In the genomic region with DNA sequence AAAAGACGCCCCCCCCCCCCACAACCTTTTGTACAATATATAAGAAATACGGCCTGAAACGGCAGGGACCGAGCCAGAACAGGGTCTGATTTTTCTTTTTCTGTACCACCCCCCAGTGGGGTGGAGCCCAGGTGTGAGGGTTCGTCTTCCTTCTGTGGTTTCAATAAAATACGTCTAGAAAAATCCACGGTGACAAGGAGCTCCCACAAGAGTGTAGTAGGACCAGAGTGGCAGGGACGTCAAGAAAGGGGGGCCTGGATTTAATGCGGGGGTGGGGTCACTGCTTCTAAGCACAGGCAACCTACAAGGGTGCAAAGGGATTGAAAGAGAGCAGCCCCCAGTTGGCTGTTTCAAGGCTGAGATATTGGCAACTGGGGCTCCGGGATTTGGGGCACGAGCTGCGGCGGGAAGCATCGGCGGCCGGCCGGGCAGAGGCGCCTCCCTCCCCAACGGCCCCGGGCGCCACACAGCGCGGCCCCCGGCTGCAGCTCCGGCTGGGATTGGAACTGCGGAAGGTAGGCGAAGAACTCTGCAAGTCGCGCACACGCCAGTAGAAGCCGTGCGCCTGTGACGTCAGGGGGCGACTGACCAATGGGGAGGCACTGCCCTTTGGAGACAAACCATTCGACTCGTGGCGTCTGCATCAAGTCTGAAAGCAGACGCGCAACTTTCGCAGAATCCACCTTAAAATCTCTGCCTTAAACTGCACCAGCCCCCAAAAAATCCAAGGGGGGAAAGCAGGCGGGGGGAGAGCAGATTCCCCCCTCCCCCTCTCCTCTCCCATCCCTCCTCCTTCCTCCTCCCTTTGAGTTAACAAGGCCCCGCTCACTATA, we compare ENCODE assay signal across 9 cellular contexts. TPM values are rescaled to one million over a fixed set of nuclear protein-coding genes. Genes with fewer than 3 reads are reported as not detected.
DNase-seq lines count a peak whose midpoint lies in the region; ATAC-seq, FAIRE-seq and TF ChIP-seq lines count a peak whose summit lies in the region.
"Had no signal": no experiment of that assay in that cellular context is flagged by ENCODE, and none has a peak within 500 bp of the region (broad histone marks: within the 10 kb centered on the region; RNA-seq: fewer than 3 reads in every experiment).

A gene (plus strand): TSS at position 623 of the 833 bp plus-strand sequence. CDS start 425 bp downstream, outside the sequence.

- H3K9me3 ChIP-seq in IMR-90 (ENCODE audit: control insufficient read depth, insufficient read depth, low read length) (peaks cover 3% of the 10 kb centered on the region; the same call in 1 of the 2 replicates), Panc1 (ENCODE audit: control insufficient read depth, insufficient read depth, low read depth, low read length) (no peaks in the 10 kb centered on the region)
- H3K9me3 ChIP-seq: neutrophil had no signal

- no peak within 1 kb of the TSS for H2AK5ac ChIP-seq in IMR-90 (ENCODE audit: low read depth, low read length)

- peak within 1 kb of the TSS; percentile 73 for H3K4me3 Mint-ChIP-seq in Calu3 (ENCODE audit: low read depth, unreplicated experiment)
- H3K4me3 Mint-ChIP-seq in chondrocyte (ENCODE audit: unreplicated experiment), result peak within 1 kb of the TSS; percentile 66
- H3K4me3 Mint-ChIP-seq in mesothelial cell of epicardium, result peak within 1 kb of the TSS; percentile 82
- H3K4me3 Mint-ChIP-seq in type B pancreatic cell, result peak within 1 kb of the TSS; percentile 95

- H3K27me3 ChIP-seq in IMR-90 (ENCODE audit: control insufficient read depth, insufficient read depth, low read length), result peaks cover 80% of the 10 kb centered on the region
- H3K27me3 ChIP-seq in Panc1 (ENCODE audit: control insufficient read depth, insufficient read depth, low read length), result no peaks in the 10 kb centered on the region

- no peaks in the 10 kb centered on the region for H3K79me1 ChIP-seq in IMR-90 (ENCODE audit: low read depth in 1 of 2, low read length in 2 of 2)

- POLR2A ChIA-PET in IMR-90 (lab: Charles Lee; ENCODE audit: unreplicated experiment), result no interaction called here
- POLR2A ChIA-PET in Panc1 (lab: Charles Lee), result interaction anchor here (0.6 to 0.7 kb wide), 3 partner anchors 9 to 773 kb away, joined by 3 to 9 read pairs (median 7); no protein-coding TSS in a partner anchor

- no peak within 1 kb of the TSS for H3K27ac ChIP-seq in IMR-90 (ENCODE audit: insufficient read depth, low read length)
- peak within 1 kb of the TSS; percentile 48 for H3K27ac ChIP-seq in Panc1 (ENCODE audit: low read length)
- H3K27ac ChIP-seq: neutrophil had no signal

- H3K9me1 ChIP-seq in IMR-90 (ENCODE audit: insufficient read depth, low read length), result no peaks in the 10 kb centered on the region

- H3K56ac ChIP-seq in IMR-90 (ENCODE audit: extremely low read depth, insufficient read depth, low read length), result no peak within 1 kb of the TSS

- BruUV-seq in Calu3 (replicated peaks; lab: Mats Ljungman, UMichigan) (no TSS peak), IMR-90 (replicated peaks; lab: Mats Ljungman, UMichigan) (no TSS peak), Panc1 (replicated peaks; lab: Mats Ljungman, UMichigan) (no TSS peak)

- H2BK5ac ChIP-seq in IMR-90 (ENCODE audit: low read depth, low read length, poor library complexity, severe bottlenecking), result no peak within 1 kb of the TSS

- H3K9ac ChIP-seq in IMR-90 (ENCODE audit: low read depth, low read length), result no peak within 1 kb of the TSS

- no peak within 1 kb of the TSS for H4K91ac ChIP-seq in IMR-90 (ENCODE audit: insufficient read depth, low read depth, low read length)

- 1% methylated on average over 13 of the region's 42 CpGs; no CpG with 5 or more reads in 1 of the 2 experiments for WGBS in IMR-90 (ENCODE audit: extremely low coverage in 2 of 2, insufficient read length in 1 of 2), 2 experiments

- no peak within 1 kb of the TSS for H2AK9ac ChIP-seq in IMR-90 (replicated peaks; ENCODE audit: low read depth, low read length, poor library complexity)

- TF ChIP-seq CTCF in Calu3 (IDR thresholded peaks at IDR 0.05; ENCODE audit: unreplicated experiment) (no peak), IMR-90 (conservative IDR thresholded peaks at IDR 0.05; ENCODE audit: low read depth, low read length) (no peak), Panc1 (IDR thresholded peaks at IDR 0.05) (no peak), chondrocyte (IDR thresholded peaks at IDR 0.05) (no peak), mesothelial cell of epicardium (IDR thresholded peaks at IDR 0.05; ENCODE audit: unreplicated experiment) (no peak), type B pancreatic cell (conservative IDR thresholded peaks at IDR 0.05) (peak; percentile 34)

- peak within 1 kb of the TSS; percentile 15 for H3K27ac Mint-ChIP-seq in Calu3 (ENCODE audit: unreplicated experiment)
- no peak within 1 kb of the TSS for H3K27ac Mint-ChIP-seq in chondrocyte (ENCODE audit: unreplicated experiment)
- H3K27ac Mint-ChIP-seq in mesothelial cell of epicardium, result peak within 1 kb of the TSS; percentile 92
- peak within 1 kb of the TSS; percentile 81 for H3K27ac Mint-ChIP-seq in type B pancreatic cell

- no peak within 1 kb of the TSS for H4K8ac ChIP-seq in IMR-90 (ENCODE audit: low read depth in 2 of 2, low read length in 2 of 2)

- peak within 1 kb of the TSS; percentile 83 for H2AFZ ChIP-seq in IMR-90 (replicated peaks; ENCODE audit: low read length, poor library complexity)

- DNase-seq in Calu3 (peak; percentile 73), IMR-90 (peak; percentile 14), Panc1 (ENCODE audit: low read depth, low spot score) (peak; percentile 42), chondrocyte (ENCODE audit: low spot score) (no peak), mesothelial cell of epicardium (ENCODE audit: low spot score in 2 of 2, unreplicated experiment in 2 of 2) (peak; percentile 77 to 85), type B pancreatic cell (ENCODE audit: extremely low spot score, unreplicated experiment) (peak; percentile 91), HTR-8/SVneo (ENCODE audit: insufficient read length, low spot score) (no peak)

- no peak for ATAC-seq in IMR-90 (ENCODE audit: low read depth)
- peak; percentile 91 for ATAC-seq in Panc1
- ATAC-seq in GM19463 (IDR thresholded peaks at IDR 0.05; ENCODE audit: unreplicated experiment), result no peak

- H3K4me1 Mint-ChIP-seq in Calu3 (ENCODE audit: low read depth, unreplicated experiment) (no peaks in the 10 kb centered on the region), chondrocyte (ENCODE audit: low read depth) (peaks cover 14% of the 10 kb centered on the region), mesothelial cell of epicardium (peaks cover 32% of the 10 kb centered on the region), type B pancreatic cell (ENCODE audit: unreplicated experiment) (peaks cover 19% of the 10 kb centered on the region)

- in situ Hi-C loops in IMR-90 (cut with MboI; ENCODE audit: low sequenced_read_pairs), result no loop called here
- in situ Hi-C loops in Panc1 (cut with HindIII; ENCODE audit: low pct_unique_long_range_greater_than_20kb, low sequenced_read_pairs), result no loop called here

- CTCF ChIA-PET in Calu3 (lab: Charles Lee) (interaction anchor here (0.6 kb wide), 1 partner anchor 916 kb away, joined by 3 read pairs; no protein-coding TSS in a partner anchor), IMR-90 (lab: Yijun Ruan, JAX) (no interaction called here), Panc1 (lab: Charles Lee) (no interaction called here)

- peak within 1 kb of the TSS; percentile 33 for H3K4me3 ChIP-seq in IMR-90 (ENCODE audit: insufficient read depth, low read depth, low read length)
- peak within 1 kb of the TSS; percentile 49 to 63 for H3K4me3 ChIP-seq in Panc1 (ENCODE audit: low read depth in 2 of 2, low read length in 2 of 2)

- no peak within 1 kb of the TSS for H2BK120ac ChIP-seq in IMR-90 (ENCODE audit: low read depth, low read length)

- H3K23ac ChIP-seq in IMR-90 (ENCODE audit: low read depth, low read length), result no peak within 1 kb of the TSS

- intact Hi-C loops in Calu3 (cut with micrococcal nuclease; ENCODE audit: unreplicated experiment) (no loop called here), IMR-90 (cut with micrococcal nuclease) (no loop called here), Panc1 (cut with micrococcal nuclease; ENCODE audit: unreplicated experiment) (no loop called here)

- H3K36me3 ChIP-seq in IMR-90 (ENCODE audit: control insufficient read depth, insufficient read depth, low read length), result no peaks in the 10 kb centered on the region
- H3K36me3 ChIP-seq in Panc1 (ENCODE audit: control insufficient read depth, insufficient read depth, low read length), result no peaks in the 10 kb centered on the region
- H3K36me3 ChIP-seq: neutrophil had no signal

- peak within 1 kb of the TSS; percentile 84 for H3K4me2 ChIP-seq in IMR-90 (ENCODE audit: low read depth, low read length)

- H4K5ac ChIP-seq in IMR-90 (ENCODE audit: low read depth, low read length), result no peak within 1 kb of the TSS

- H3K36me3 Mint-ChIP-seq in Calu3 (ENCODE audit: insufficient read depth, unreplicated experiment), result peaks cover 9% of the 10 kb centered on the region
- H3K36me3 Mint-ChIP-seq in chondrocyte (ENCODE audit: low read depth), result no peaks in the 10 kb centered on the region
- H3K36me3 Mint-ChIP-seq in mesothelial cell of epicardium, result peaks cover 19% of the 10 kb centered on the region
- H3K36me3 Mint-ChIP-seq in type B pancreatic cell, result peaks cover 19% of the 10 kb centered on the region

- no peak within 1 kb of the TSS for H2BK20ac ChIP-seq in IMR-90 (ENCODE audit: low read depth, low read length)

- no peak within 1 kb of the TSS for H3K4ac ChIP-seq in IMR-90 (ENCODE audit: low read depth, low read length)

- H4K20me1 ChIP-seq in IMR-90 (ENCODE audit: insufficient read depth, low read length), result no peaks in the 10 kb centered on the region

- H3K18ac ChIP-seq in IMR-90 (ENCODE audit: low read depth, low read length), result no peak within 1 kb of the TSS

- no peak for FAIRE-seq in HTR-8/SVneo (lab: Jason Lieb, UNC)

- H3K14ac ChIP-seq in IMR-90 (replicated peaks; ENCODE audit: low read depth, low read length), result no peak within 1 kb of the TSS

- no peak for TF ChIP-seq POLR2A in IMR-90 (IDR thresholded peaks at IDR 0.05; ENCODE audit: low read depth, low read length)

- peaks cover 15% of the 10 kb centered on the region for H3K27me3 Mint-ChIP-seq in Calu3 (ENCODE audit: unreplicated experiment)
- peaks cover 78% of the 10 kb centered on the region for H3K27me3 Mint-ChIP-seq in chondrocyte (ENCODE audit: low read depth)
- H3K27me3 Mint-ChIP-seq in mesothelial cell of epicardium (ENCODE audit: low read depth), result peaks cover 92% of the 10 kb centered on the region
- peaks cover 91% of the 10 kb centered on the region for H3K27me3 Mint-ChIP-seq in type B pancreatic cell

- H3K4me1 ChIP-seq in IMR-90 (ENCODE audit: control insufficient read depth, insufficient read depth, low read length), result no peaks in the 10 kb centered on the region
- 0 out of 2 replicates have a peak, but pooled peaks cover 2% of the 10 kb centered on the region for H3K4me1 ChIP-seq in Panc1 (ENCODE audit: control insufficient read depth, insufficient read depth, low read length)

- TF ChIP-seq RAD21 in IMR-90 (IDR thresholded peaks at IDR 0.05; ENCODE audit: low read length), result no peak

- H3K9me3 Mint-ChIP-seq in Calu3 (ENCODE audit: low read depth, unreplicated experiment), result no peaks in the 10 kb centered on the region
- H3K9me3 Mint-ChIP-seq in chondrocyte (ENCODE audit: low read depth), result no peaks in the 10 kb centered on the region
- no peaks in the 10 kb centered on the region for H3K9me3 Mint-ChIP-seq in mesothelial cell of epicardium
- H3K9me3 Mint-ChIP-seq in type B pancreatic cell, result no peaks in the 10 kb centered on the region

- H2BK15ac ChIP-seq in IMR-90 (ENCODE audit: low read depth, low read length), result no peak within 1 kb of the TSS

- dilution Hi-C loops in IMR-90 (cut with HindIII; ENCODE audit: low sequenced_read_pairs, unreplicated experiment), result no loop called here

RNA-seq across cellular contexts. Expression of the gene that starts here (rescaled TPM):
- total RNA-seq in Calu3 (2022) (1.1 and 1.2 TPM in 2 replicates), IMR-90 (2012; rRNA removed) (not detected in 2 replicates), Panc1 (2021; ENCODE audit: unreplicated experiment) (1.3 TPM), chondrocyte (2.7 TPM in 1 of 3 replicates, not detected in the others), mesothelial cell of epicardium (10.4 to 11.1 TPM (median 10.9 TPM) in 3 replicates), type B pancreatic cell (ENCODE audit: low replicate concordance) (3.5 and 25.5 TPM in 2 replicates)
- polyA plus RNA-seq in IMR-90 (2012; rRNA removed), result not detected in 2 replicates
- polyA plus RNA-seq in IMR-90 (2012; cell fraction: cytosol; rRNA removed), result not detected in 2 replicates
- not detected in 2 replicates for polyA plus RNA-seq in IMR-90 (2012; cell fraction: nucleus; rRNA removed; ENCODE audit: low replicate concordance)
- 1.4 TPM for polyA plus RNA-seq in Panc1 (2012; ENCODE audit: insufficient read length)

Comparison
In these comparisons a context has a peak if more than half of its experiments do, and no peak if none do; other contexts are left out.
1. Peak in DNase-seq, H3K4me3 ChIP-seq and H3K4me2 ChIP-seq in IMR-90; RNA of the gene not detected or under 1 TPM.
2. DNase-seq: peak in Calu3 (single experiment), Panc1 (single experiment), mesothelial cell of epicardium (2 of 2) and type B pancreatic cell (single experiment); none in chondrocyte (single experiment) and HTR-8/SVneo (single experiment).
3. Peak in every context shown above with its lines, with median percentiles within 50 percentile points of each other: H3K4me3 Mint-ChIP-seq.